8 cellular contexts compared by ENCODE assay signal in the genomic region with DNA sequence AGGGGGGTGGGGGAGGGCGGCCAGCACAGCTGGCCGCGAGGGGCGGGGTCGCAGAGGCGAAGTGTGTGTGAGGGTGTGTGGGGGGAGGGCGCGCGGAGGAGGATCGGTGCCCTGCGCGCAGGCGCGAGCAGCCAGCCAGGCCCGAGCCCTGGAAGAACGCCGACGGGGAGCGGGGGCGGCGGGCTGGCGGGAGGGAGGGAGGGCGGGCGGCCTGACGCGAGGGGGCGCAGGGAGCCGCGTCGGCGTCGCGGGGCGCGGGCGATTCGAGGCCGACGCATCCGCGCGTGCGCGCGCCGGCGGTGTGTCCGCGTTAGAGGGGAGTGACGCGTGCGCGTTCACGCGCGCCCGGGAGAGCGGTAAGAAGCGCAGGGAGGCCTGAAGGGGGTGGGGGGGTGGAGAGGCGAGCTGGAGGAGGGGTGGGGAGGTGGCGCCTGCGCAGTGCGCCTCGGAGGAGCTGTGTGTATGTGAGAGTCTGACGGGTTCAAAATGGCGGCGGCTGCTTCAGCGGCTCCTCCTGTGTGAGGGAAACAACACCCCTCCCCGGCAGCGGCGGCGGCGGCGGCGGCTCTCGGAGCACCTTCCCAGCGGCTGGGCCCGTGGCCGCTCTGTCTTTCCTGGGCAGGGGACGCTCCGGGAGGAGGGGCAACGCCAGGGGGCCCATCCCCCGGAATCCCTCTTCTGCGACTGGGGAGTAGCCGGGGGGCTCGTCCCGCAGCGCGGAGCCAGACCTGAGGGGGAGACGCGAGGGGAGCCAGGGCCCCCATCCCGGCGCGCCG. TPM values are rescaled to one million over a fixed set of nuclear protein-coding genes. Genes with fewer than 3 reads are reported as not detected.
DNase-seq lines count a peak whose midpoint lies in the region; ATAC-seq and TF ChIP-seq lines count a peak whose summit lies in the region.

Gene KDM2A, plus strand, starts transcription at position 463 of the 776 bp plus-strand sequence. CDS start 2,054 bp downstream, outside the sequence.

- no peak for TF ChIP-seq EP300 in SK-N-SH (IDR thresholded peaks at IDR 0.05; ENCODE audit: borderline replicate concordance in 1 of 2, low read depth in 1 of 2, low read length in 1 of 2)

- peaks cover 45% of the 10 kb centered on the region for H3K79me2 ChIP-seq in SK-N-SH (ENCODE audit: insufficient read depth)

- peak within 1 kb of the TSS; percentile 84 for H3K9ac ChIP-seq in SK-N-SH

- peak within 1 kb of the TSS; percentile 77 for H3K4me2 ChIP-seq in SK-N-SH

- no peaks in the 10 kb centered on the region for H3K27me3 ChIP-seq in SK-N-SH (ENCODE audit: insufficient read depth)

- POLR2A ChIA-PET in SK-N-SH (lab: Yijun Ruan, JAX), result no interaction called here

- under 1% methylated on average over 31 of the region's 95 CpGs for WGBS in SK-N-SH (ENCODE audit: low lambda C conversion rate)

- H3K9me2 ChIP-seq in SK-N-SH, result no peaks in the 10 kb centered on the region

- peaks cover 0 to 9% of the 10 kb centered on the region in 2 experiments; a peak in 3 of 4 replicates for H3K4me1 ChIP-seq in SK-N-SH (ENCODE audit: control insufficient read depth in 1 of 2, insufficient read depth in 2 of 2, low read depth in 1 of 2, low read length in 1 of 2)

- H3F3A ChIP-seq in SK-N-SH (replicated peaks; ENCODE audit: insufficient read depth), result peaks cover 17% of the 10 kb centered on the region

- no peak for TF ChIP-seq CTCF in SK-N-SH (IDR thresholded peaks at IDR 0.05)

- peak; percentile 21; the same call in 1 of the 2 replicates for TF ChIP-seq RAD21 in SK-N-SH (IDR thresholded peaks at IDR 0.05; ENCODE audit: low read length)

- ATAC-seq in HG02588 (IDR thresholded peaks at IDR 0.05; ENCODE audit: unreplicated experiment), result peak; percentile 70

- H2AFZ ChIP-seq in SK-N-SH (ENCODE audit: low read depth), result peak within 1 kb of the TSS; percentile 76; the same call in 1 of the 2 replicates

- peaks cover 38% of the 10 kb centered on the region for H4K20me1 ChIP-seq in SK-N-SH (ENCODE audit: insufficient read depth)

- peak within 1 kb of the TSS; percentile 82 to 100 for H3K4me3 ChIP-seq in SK-N-SH (ENCODE audit: low read depth in 2 of 2, low read length in 1 of 2)

- H3K36me3 ChIP-seq in SK-N-SH (replicated peaks in 1 of 2; ENCODE audit: control insufficient read depth in 1 of 2, insufficient read depth in 2 of 2, low read length in 1 of 2), result peaks cover 0 to 12% of the 10 kb centered on the region in 2 experiments

- CTCF ChIA-PET in SK-N-SH (lab: Yijun Ruan, JAX), result interaction anchor here (0.6 to 4.6 kb wide), 9 partner anchors 9 to 197 kb away, joined by 3 to 15 read pairs (median 3); no protein-coding TSS in a partner anchor

- no peaks in the 10 kb centered on the region for H3K9me3 ChIP-seq in SK-N-SH

- peak within 1 kb of the TSS; percentile 74 to 85 for H3K27ac ChIP-seq in SK-N-SH (ENCODE audit: low read depth in 2 of 2, low read length in 1 of 2)
- peak within 1 kb of the TSS; percentile 91 for H3K27ac ChIP-seq in substantia nigra (ENCODE audit: low read depth, low read length, poor library complexity, severe bottlenecking)

- DNase-seq in GM04504 (ENCODE audit: low read depth) (peak; percentile 98), NCI-H1048 (lab: John Stamatoyannopoulos, UW) (peak; percentile 96), SK-N-SH (peak; percentile 100), germinal center (ENCODE audit: low spot score) (peak; percentile 100), non-pigmented ciliary epithelial cell (ENCODE audit: low read depth) (peak; percentile 93), substantia nigra (lab: John Stamatoyannopoulos, UW) (peak; percentile 85 to 100 (median 98))
- DNase-seq in activated naive CD4-positive, alpha-beta T cell treated with anti-CD3 and anti-CD28 coated beads, Interleukin-2, amount 50 U/mL, for 16 hours, result peak; percentile 99

TF ChIP-seq in SK-N-SH, 30 proteins besides CTCF, POLR2A, EP300 and RAD21:
- no peak for TF ChIP-seq NFIC (IDR thresholded peaks at IDR 0.05; ENCODE audit: borderline replicate concordance)
- TF ChIP-seq MXI1 (IDR thresholded peaks at IDR 0.05; ENCODE audit: low read depth, low read length), result no peak
- TF ChIP-seq JUND (IDR thresholded peaks at IDR 0.05), result no peak
- TF ChIP-seq SIN3A (IDR thresholded peaks at IDR 0.05; ENCODE audit: borderline replicate concordance, low read depth, low read length), result peak; percentile 52
- TF ChIP-seq NRF1 (IDR thresholded peaks at IDR 0.05; ENCODE audit: low read depth, low read length), result peak; percentile 73
- TF ChIP-seq MEF2A (IDR thresholded peaks at IDR 0.05; ENCODE audit: borderline replicate concordance, low read depth), result no peak
- no peak for TF ChIP-seq SMC3 (IDR thresholded peaks at IDR 0.05; ENCODE audit: low read depth, low read length)
- TF ChIP-seq FOSL2 (IDR thresholded peaks at IDR 0.05; ENCODE audit: borderline replicate concordance, low read depth), result no peak
- TF ChIP-seq YY1 (IDR thresholded peaks at IDR 0.05; ENCODE audit: low read depth), result peak; percentile 94
- TF ChIP-seq MAX (IDR thresholded peaks at IDR 0.05; ENCODE audit: low read depth), result 0 out of 2 replicates have a peak, but pooled peaks have one; percentile 18
- peak; percentile 90 for TF ChIP-seq TAF1 (IDR thresholded peaks at IDR 0.05; ENCODE audit: borderline replicate concordance, low read depth, low read length)
- peak; percentile 74 for TF ChIP-seq POLR2AphosphoS5 (IDR thresholded peaks at IDR 0.05; ENCODE audit: low read depth, low read length)
- TF ChIP-seq GABPA (IDR thresholded peaks at IDR 0.05; ENCODE audit: low read depth), result no peak
- TF ChIP-seq, protein P1, sequence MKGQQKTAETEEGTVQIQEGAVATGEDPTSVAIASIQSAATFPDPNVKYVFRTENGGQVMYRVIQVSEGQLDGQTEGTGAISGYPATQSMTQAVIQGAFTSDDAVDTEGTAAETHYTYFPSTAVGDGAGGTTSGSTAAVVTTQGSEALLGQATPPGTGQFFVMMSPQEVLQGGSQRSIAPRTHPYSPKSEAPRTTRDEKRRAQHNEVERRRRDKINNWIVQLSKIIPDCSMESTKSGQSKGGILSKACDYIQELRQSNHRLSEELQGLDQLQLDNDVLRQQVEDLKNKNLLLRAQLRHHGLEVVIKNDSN (IDR thresholded peaks at IDR 0.05; ENCODE audit: borderline replicate concordance, low read depth), result no peak
- TF ChIP-seq GATA2 (CRISPR knock-in tag; IDR thresholded peaks at IDR 0.05), result no peak

RNA-seq across cellular contexts. Expression of gene KDM2A, which starts in this region (rescaled TPM):
- 28.4 and 30.8 TPM in 2 replicates for polyA plus RNA-seq in SK-N-SH (2012; rRNA removed)
- 12.9 and 16.9 TPM in 2 replicates for polyA plus RNA-seq in SK-N-SH (2012; cell fraction: cytosol; rRNA removed)
- polyA plus RNA-seq in SK-N-SH (2012; cell fraction: nucleus; rRNA removed), result 77.9 and 95.3 TPM in 2 replicates

Comparison
In these comparisons a context has a peak if more than half of its experiments do, and no peak if none do; other contexts are left out.
1. Peak in every context shown above with its lines: DNase-seq, ATAC-seq, H3K4me3 ChIP-seq and H3K27ac ChIP-seq.